In genomic region chr11:126284829-126285228, GRCh38 we compare ENCODE assay signal across 8 cellular contexts. TPM values are rescaled to one million over a fixed set of nuclear protein-coding genes. Genes with fewer than 3 reads are reported as not detected.
A peak's percentile ranks its signal among the peaks of the same experiment; 100 is the strongest.
DNase-seq lines count a peak whose midpoint lies in the region; ATAC-seq lines count a peak whose summit lies in the region.

No MANE protein-coding gene starts in this region.

- intact Hi-C loops in sciatic nerve (cut with DNase I): no loop called here

- ATAC-seq in HG02759 (IDR thresholded peaks at IDR 0.05; ENCODE audit: unreplicated experiment) (peak; percentile 40), sciatic nerve (no peak), HG02571 (IDR thresholded peaks at IDR 0.05; ENCODE audit: unreplicated experiment) (no peak)

- DNase-seq in NCI-H1092 treated with DMSO at 0.1 percent for 48 hours (lab: John Stamatoyannopoulos, UW): peak; percentile 28
- no peak for DNase-seq in NCI-H1092 (lab: John Stamatoyannopoulos, UW)
- DNase-seq in NCI-H2107 (lab: John Stamatoyannopoulos, UW): peak; percentile 45
- peak; percentile 93 for DNase-seq in activated CD4-positive, alpha-beta T cell treated with anti-CD3 and anti-CD28 coated beads for 48 hours
- peak; percentile 84 for DNase-seq in dedifferentiated amniotic fluid mesenchymal stem cell (ENCODE audit: extremely low spot score)
- DNase-seq in sciatic nerve (ENCODE audit: low spot score): peak; percentile 78

RNA-seq across cellular contexts. Expression of gene TIRAP, which starts 1.9 kb away (rescaled TPM):
- total RNA-seq in sciatic nerve: 15.5 TPM

RNA-seq across cellular contexts. Expression of gene FOXRED1, which starts 15.9 kb away (rescaled TPM):
- 27.9 TPM for total RNA-seq in sciatic nerve

RNA-seq across cellular contexts. Expression of gene SRPRA, which starts 16.1 kb away (rescaled TPM):
- 80.4 TPM for total RNA-seq in sciatic nerve

RNA-seq across cellular contexts. Expression of gene DCPS, which starts 19.0 kb away (rescaled TPM):
- total RNA-seq in sciatic nerve: 12.1 TPM
